In the genomic region with DNA sequence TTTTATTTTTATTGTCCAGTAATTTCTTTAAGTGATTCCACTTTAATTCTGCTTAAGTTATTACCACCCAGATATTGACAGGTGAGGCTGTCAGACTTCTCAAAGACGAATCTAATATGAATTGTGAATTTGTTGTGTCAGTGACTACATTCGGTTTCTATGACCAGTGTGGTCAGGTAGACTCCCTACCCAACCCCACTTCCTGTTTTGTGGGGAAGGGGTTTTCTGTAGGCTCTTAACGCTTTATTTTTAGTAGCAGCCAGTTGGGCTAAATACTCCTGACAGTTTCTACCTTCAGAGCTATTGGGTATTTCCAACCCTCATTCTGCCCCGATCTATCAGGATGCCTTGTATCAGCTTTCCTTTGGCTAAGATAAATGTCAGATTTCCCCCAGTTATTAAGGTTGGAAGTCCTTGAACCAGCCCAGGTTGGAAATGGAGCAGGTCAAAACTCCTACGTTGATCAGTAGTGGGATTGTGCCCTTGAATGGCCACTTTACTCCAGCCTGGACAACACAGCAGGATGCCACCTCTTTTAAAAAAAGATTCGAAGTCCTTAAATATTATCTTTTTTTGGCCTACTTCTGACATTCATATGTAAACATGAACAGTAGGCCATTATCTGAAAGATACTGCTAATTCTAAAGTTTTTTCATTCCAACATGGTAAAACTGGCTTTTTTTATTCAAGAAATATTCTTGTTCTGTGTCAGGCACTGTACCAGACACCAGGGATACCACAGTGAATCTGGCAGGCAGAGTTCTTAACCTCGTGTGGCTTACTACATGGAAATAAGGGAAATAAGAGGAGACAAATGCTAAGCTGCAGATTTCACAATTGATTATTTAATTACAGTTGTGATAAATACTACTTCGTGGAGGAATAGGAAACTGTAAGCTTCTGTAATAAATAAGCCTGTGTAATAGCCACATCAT, we compare ENCODE assay signal across 9 cellular contexts.
DNase-seq lines count a peak whose midpoint lies in the region; ATAC-seq and TF ChIP-seq lines count a peak whose summit lies in the region.
"Had no signal": no experiment of that assay in that cellular context is flagged by ENCODE, and none has a peak within 500 bp of the region (broad histone marks: within the 10 kb centered on the region; RNA-seq: fewer than 3 reads in every experiment).

No MANE protein-coding gene starts in this region.

- no peak for TF ChIP-seq POLR2A in suprapubic skin (IDR thresholded peaks at IDR 0.05)

- no peaks in the 10 kb centered on the region for H3K9me3 ChIP-seq in suprapubic skin

- H3K4me3 ChIP-seq in suprapubic skin: no peak overlapping the region

- peaks cover 28% of the 10 kb centered on the region for H3K36me3 ChIP-seq in suprapubic skin

- H3K4me1 ChIP-seq in suprapubic skin: peaks cover 3% of the 10 kb centered on the region

- H3K27me3 ChIP-seq in suprapubic skin: no peaks in the 10 kb centered on the region

- intact Hi-C loops in left ventricle myocardium superior (cut with micrococcal nuclease): no loop called here

- TF ChIP-seq CTCF in suprapubic skin (IDR thresholded peaks at IDR 0.05): no peak

- WGBS in suprapubic skin: 85% methylated on average over 8 of the region's 8 CpGs

- H3K27ac ChIP-seq in suprapubic skin: no peak overlapping the region

- no peak for TF ChIP-seq EP300 in suprapubic skin (IDR thresholded peaks at IDR 0.05)

- no peak for DNase-seq in activated CD4-positive, CD25-positive, alpha-beta regulatory T cell treated with anti-CD3 and anti-CD28 coated beads, Interleukin-2, amount 50 U/mL, for 72 hours
- DNase-seq in NAMALWA (ENCODE audit: low spot score): peak; percentile 36
- peak; percentile 28 for DNase-seq in stimulated activated CD8-positive, alpha-beta memory T cell treated with anti-CD3 and anti-CD28 coated beads, Interleukin-12 subunit alpha, Interleukin-12 subunit beta, amount 100 ng/mL, for 4 hours (ENCODE audit: low read depth)
- no peak for DNase-seq in suprapubic skin (ENCODE audit: low spot score in 2 of 2)
- no peak for DNase-seq in HuH-7.5 (ENCODE audit: low spot score)
- no peak for DNase-seq in left ventricle myocardium superior
- DNase-seq: islet precursor cell had no signal

- peak; percentile 79 to 80 for ATAC-seq in activated CD4-positive, CD25-positive, alpha-beta regulatory T cell treated with anti-CD3 and anti-CD28 coated beads, Interleukin-2, amount 50 U/mL, for 24 hours
- peak; percentile 87 for ATAC-seq in HG02759 (IDR thresholded peaks at IDR 0.05; ENCODE audit: unreplicated experiment)
- no peak for ATAC-seq in left ventricle myocardium superior

Comparison
In these comparisons a context has a peak if more than half of its experiments do, and no peak if none do; other contexts are left out.
1. DNase-seq: peak in NAMALWA (single experiment) and stimulated activated CD8-positive, alpha-beta memory T cell treated with anti-CD3 and anti-CD28 coated beads, Interleukin-12 subunit alpha, Interleukin-12 subunit beta, amount 100 ng/mL, for 4 hours (single experiment); none in activated CD4-positive, CD25-positive, alpha-beta regulatory T cell treated with anti-CD3 and anti-CD28 coated beads, Interleukin-2, amount 50 U/mL, for 72 hours (single experiment), suprapubic skin (0 of 2), HuH-7.5 (single experiment) and left ventricle myocardium superior (single experiment).